Comparison of ENCODE assay signal across 8 cellular contexts in genomic region chr3:45695166-45695565, GRCh38. TPM values are rescaled to one million over a fixed set of nuclear protein-coding genes. Genes with fewer than 3 reads are reported as not detected.
DNase-seq lines count a peak whose midpoint lies in the region; ATAC-seq and TF ChIP-seq lines count a peak whose summit lies in the region.
"Not testable (repeated sequence)": the region's sequence is repeated elsewhere in the genome, so short reads cannot be mapped to it uniquely, and the experiment has no call there.

No MANE protein-coding gene starts in this region.

- ATAC-seq in activated CD8-positive, alpha-beta T cell treated with anti-CD3 and anti-CD28 coated beads for 36 hours; activated naive CD8-positive, alpha-beta T cell treated with anti-CD3 and anti-CD28 coated beads, Interleukin-2, amount 50 U/mL, for 24 hours; stimulated activated effector memory CD8-positive, alpha-beta T cell treated with anti-CD3 and anti-CD28 coated beads, Interleukin-12 subunit alpha, Interleukin-12 subunit beta, amount 100 ng/mL, for 72 hours: not testable (repeated sequence)

- not testable (repeated sequence) for DNase-seq in T-helper 2 cell treated with Interferon-gamma antibody and Interleukin-4, amounts not matched to agents 5 μg/mL and 100 μg/mL, for 36 hours (ENCODE audit: low spot score); activated CD8-positive, alpha-beta T cell treated with anti-CD3 and anti-CD28 coated beads for 36 hours; activated T-helper 2 cell treated with anti-CD3 and anti-CD28 coated beads, Interferon-gamma antibody, Interleukin-2, Interleukin-4, amounts not matched to agents 10 μg/mL and 5 μg/mL and 100 μg/mL, durations not matched to agents 14 hours and 24 hours and 36 hours (ENCODE audit: low spot score); activated naive CD8-positive, alpha-beta T cell treated with anti-CD3 and anti-CD28 coated beads, Interleukin-2, amount 50 U/mL, for 24 hours; immature natural killer cell
- peak in 1 of 2 donors; percentile 41 for DNase-seq in stimulated activated effector memory CD8-positive, alpha-beta T cell treated with anti-CD3 and anti-CD28 coated beads, Interleukin-12 subunit alpha, Interleukin-12 subunit beta, amount 100 ng/mL, for 72 hours (ENCODE audit: low spot score in 2 of 2)

- H3K27me3 ChIP-seq in BLaER1 treated with 17β-estradiol and CSF1 and Interleukin-3, amounts not matched to agents 10 nM and 100 nM, result not testable (repeated sequence)

- H3K4me1 ChIP-seq in BLaER1 treated with 17β-estradiol and CSF1 and Interleukin-3, amounts not matched to agents 10 nM and 100 nM, result peaks cover 46 to 64% (median 49%) of the 10 kb centered on the region in 10 experiments
- not testable (repeated sequence) for H3K4me1 ChIP-seq in HEK293 (ENCODE audit: control insufficient read depth, insufficient read depth, low read length)

- CTCF ChIA-PET in HEK293 (lab: Yijun Ruan, JAX), result not testable (repeated sequence)
- CTCF ChIA-PET in activated CD8-positive, alpha-beta T cell treated with anti-CD3 and anti-CD28 coated beads for 36 hours (lab: Charles Lee), result interaction anchor here (1.2 to 3.6 kb wide), 4 partner anchors 7 to 35 kb away, joined by 3 to 20 read pairs (median 10); no protein-coding TSS in a partner anchor

- POLR2A ChIA-PET in HEK293 (lab: Yijun Ruan, JAX), result not testable (repeated sequence)
- POLR2A ChIA-PET in activated CD8-positive, alpha-beta T cell treated with anti-CD3 and anti-CD28 coated beads for 36 hours (lab: Charles Lee), result interaction anchor here (0.6 to 1.3 kb wide), 4 partner anchors 8 to 383 kb away, joined by 3 to 6 read pairs (median 4); no protein-coding TSS in a partner anchor

- peaks cover 50% of the 10 kb centered on the region for H3K36me3 Mint-ChIP-seq in T-helper 2 cell treated with Interferon-gamma antibody and Interleukin-4, amounts not matched to agents 5 μg/mL and 100 μg/mL, for 36 hours (ENCODE audit: low read depth)
- H3K36me3 Mint-ChIP-seq in activated CD8-positive, alpha-beta T cell treated with anti-CD3 and anti-CD28 coated beads for 36 hours (ENCODE audit: low read depth), result peaks cover 61% of the 10 kb centered on the region
- peaks cover 77% of the 10 kb centered on the region for H3K36me3 Mint-ChIP-seq in activated T-helper 2 cell treated with anti-CD3 and anti-CD28 coated beads, Interferon-gamma antibody, Interleukin-2, Interleukin-4, amounts not matched to agents 10 μg/mL and 5 μg/mL and 100 μg/mL, durations not matched to agents 14 hours and 24 hours and 36 hours (ENCODE audit: low read depth)
- peaks cover 67% of the 10 kb centered on the region for H3K36me3 Mint-ChIP-seq in activated naive CD8-positive, alpha-beta T cell treated with anti-CD3 and anti-CD28 coated beads, Interleukin-2, amount 50 U/mL, for 24 hours (ENCODE audit: low read depth)
- H3K36me3 Mint-ChIP-seq in immature natural killer cell, result peaks cover 8 to 19% (median 12%) of the 10 kb centered on the region in 3 donors
- peaks cover 86% of the 10 kb centered on the region for H3K36me3 Mint-ChIP-seq in stimulated activated effector memory CD8-positive, alpha-beta T cell treated with anti-CD3 and anti-CD28 coated beads, Interleukin-12 subunit alpha, Interleukin-12 subunit beta, amount 100 ng/mL, for 72 hours

- H3K9me3 Mint-ChIP-seq in T-helper 2 cell treated with Interferon-gamma antibody and Interleukin-4, amounts not matched to agents 5 μg/mL and 100 μg/mL, for 36 hours; activated CD8-positive, alpha-beta T cell treated with anti-CD3 and anti-CD28 coated beads for 36 hours; activated T-helper 2 cell treated with anti-CD3 and anti-CD28 coated beads, Interferon-gamma antibody, Interleukin-2, Interleukin-4, amounts not matched to agents 10 μg/mL and 5 μg/mL and 100 μg/mL, durations not matched to agents 14 hours and 24 hours and 36 hours; activated naive CD8-positive, alpha-beta T cell treated with anti-CD3 and anti-CD28 coated beads, Interleukin-2, amount 50 U/mL, for 24 hours; immature natural killer cell; stimulated activated effector memory CD8-positive, alpha-beta T cell treated with anti-CD3 and anti-CD28 coated beads, Interleukin-12 subunit alpha, Interleukin-12 subunit beta, amount 100 ng/mL, for 72 hours: not testable (repeated sequence)

- H3K9ac ChIP-seq in BLaER1 treated with 17β-estradiol and CSF1 and Interleukin-3, amounts not matched to agents 10 nM and 100 nM, result not testable (repeated sequence)

- H3K9me3 ChIP-seq in BLaER1 treated with 17β-estradiol and CSF1 and Interleukin-3, amounts not matched to agents 10 nM and 100 nM (replicated peaks in 1 of 11); HEK293 (ENCODE audit: control insufficient read depth, insufficient read depth, low read depth, low read length): not testable (repeated sequence)

- intact Hi-C loops in activated CD8-positive, alpha-beta T cell treated with anti-CD3 and anti-CD28 coated beads for 36 hours (cut with micrococcal nuclease), result loop anchor here (10.0 kb wide), 1 partner anchor 220 kb away; no protein-coding TSS in a partner anchor
- intact Hi-C loops in activated T-helper 2 cell treated with anti-CD3 and anti-CD28 coated beads, Interferon-gamma antibody, Interleukin-2, Interleukin-4, amounts not matched to agents 10 μg/mL and 5 μg/mL and 100 μg/mL, durations not matched to agents 14 hours and 24 hours and 36 hours (cut with micrococcal nuclease), result loop anchor here (10.0 kb wide), 2 partner anchors 590 to 600 kb away; no protein-coding TSS in a partner anchor

- not testable (repeated sequence) for H3K4me3 ChIP-seq in BLaER1 treated with 17β-estradiol and CSF1 and Interleukin-3, amounts not matched to agents 10 nM and 100 nM; HEK293 (ENCODE audit: low read depth, low read length)

- H4K20me1 ChIP-seq in BLaER1 treated with 17β-estradiol and CSF1 and Interleukin-3, amounts not matched to agents 10 nM and 100 nM, result peaks cover 54 to 99% (median 86%) of the 10 kb centered on the region in 11 experiments; a peak in 20 of 22 replicates

- H3K36me3 ChIP-seq in BLaER1 treated with 17β-estradiol and CSF1 and Interleukin-3, amounts not matched to agents 10 nM and 100 nM, result peaks cover 29 to 73% (median 66%) of the 10 kb centered on the region in 11 experiments
- H3K36me3 ChIP-seq in HEK293 (ENCODE audit: control insufficient read depth in 2 of 2, insufficient read depth in 1 of 2, low read length in 2 of 2), result peaks cover 0 to 30% of the 10 kb centered on the region in 2 experiments; a peak in 1 of 3 replicates

- peak overlapping the region; percentile 97 for H3K27ac Mint-ChIP-seq in T-helper 2 cell treated with Interferon-gamma antibody and Interleukin-4, amounts not matched to agents 5 μg/mL and 100 μg/mL, for 36 hours
- H3K27ac Mint-ChIP-seq in activated CD8-positive, alpha-beta T cell treated with anti-CD3 and anti-CD28 coated beads for 36 hours, result peak overlapping the region; percentile 95
- peak overlapping the region; percentile 94 for H3K27ac Mint-ChIP-seq in activated T-helper 2 cell treated with anti-CD3 and anti-CD28 coated beads, Interferon-gamma antibody, Interleukin-2, Interleukin-4, amounts not matched to agents 10 μg/mL and 5 μg/mL and 100 μg/mL, durations not matched to agents 14 hours and 24 hours and 36 hours
- peak overlapping the region; percentile 100 for H3K27ac Mint-ChIP-seq in activated naive CD8-positive, alpha-beta T cell treated with anti-CD3 and anti-CD28 coated beads, Interleukin-2, amount 50 U/mL, for 24 hours
- H3K27ac Mint-ChIP-seq in immature natural killer cell, result peak overlapping the region; percentile 92 to 99 (median 96)
- peak overlapping the region; percentile 82 for H3K27ac Mint-ChIP-seq in stimulated activated effector memory CD8-positive, alpha-beta T cell treated with anti-CD3 and anti-CD28 coated beads, Interleukin-12 subunit alpha, Interleukin-12 subunit beta, amount 100 ng/mL, for 72 hours

- H3K4me1 Mint-ChIP-seq in T-helper 2 cell treated with Interferon-gamma antibody and Interleukin-4, amounts not matched to agents 5 μg/mL and 100 μg/mL, for 36 hours (ENCODE audit: low read depth), result peaks cover 60% of the 10 kb centered on the region
- peaks cover 71% of the 10 kb centered on the region for H3K4me1 Mint-ChIP-seq in activated CD8-positive, alpha-beta T cell treated with anti-CD3 and anti-CD28 coated beads for 36 hours (ENCODE audit: low read depth)
- peaks cover 61% of the 10 kb centered on the region for H3K4me1 Mint-ChIP-seq in activated T-helper 2 cell treated with anti-CD3 and anti-CD28 coated beads, Interferon-gamma antibody, Interleukin-2, Interleukin-4, amounts not matched to agents 10 μg/mL and 5 μg/mL and 100 μg/mL, durations not matched to agents 14 hours and 24 hours and 36 hours (ENCODE audit: low read depth)
- H3K4me1 Mint-ChIP-seq in activated naive CD8-positive, alpha-beta T cell treated with anti-CD3 and anti-CD28 coated beads, Interleukin-2, amount 50 U/mL, for 24 hours, result peaks cover 87% of the 10 kb centered on the region
- H3K4me1 Mint-ChIP-seq in immature natural killer cell, result peaks cover 87 to 98% of the 10 kb centered on the region in 2 donors
- H3K4me1 Mint-ChIP-seq in stimulated activated effector memory CD8-positive, alpha-beta T cell treated with anti-CD3 and anti-CD28 coated beads, Interleukin-12 subunit alpha, Interleukin-12 subunit beta, amount 100 ng/mL, for 72 hours, result peaks cover 81% of the 10 kb centered on the region

- TF ChIP-seq CTCF in HEK293 (tag by site-specific recombination; IDR thresholded peaks at IDR 0.05); activated CD8-positive, alpha-beta T cell treated with anti-CD3 and anti-CD28 coated beads for 36 hours (IDR thresholded peaks at IDR 0.05): not testable (repeated sequence)

- peak overlapping the region; percentile 81 for H3K4me3 Mint-ChIP-seq in T-helper 2 cell treated with Interferon-gamma antibody and Interleukin-4, amounts not matched to agents 5 μg/mL and 100 μg/mL, for 36 hours
- H3K4me3 Mint-ChIP-seq in activated CD8-positive, alpha-beta T cell treated with anti-CD3 and anti-CD28 coated beads for 36 hours, result peak overlapping the region; percentile 69
- peak overlapping the region; percentile 74 for H3K4me3 Mint-ChIP-seq in activated T-helper 2 cell treated with anti-CD3 and anti-CD28 coated beads, Interferon-gamma antibody, Interleukin-2, Interleukin-4, amounts not matched to agents 10 μg/mL and 5 μg/mL and 100 μg/mL, durations not matched to agents 14 hours and 24 hours and 36 hours (ENCODE audit: low read depth)
- H3K4me3 Mint-ChIP-seq in activated naive CD8-positive, alpha-beta T cell treated with anti-CD3 and anti-CD28 coated beads, Interleukin-2, amount 50 U/mL, for 24 hours, result peak overlapping the region; percentile 64
- H3K4me3 Mint-ChIP-seq in immature natural killer cell, result peak overlapping the region; percentile 72 to 84 (median 76)
- H3K4me3 Mint-ChIP-seq in stimulated activated effector memory CD8-positive, alpha-beta T cell treated with anti-CD3 and anti-CD28 coated beads, Interleukin-12 subunit alpha, Interleukin-12 subunit beta, amount 100 ng/mL, for 72 hours, result peak overlapping the region; percentile 71

- H3K27ac ChIP-seq in BLaER1 treated with 17β-estradiol and CSF1 and Interleukin-3, amounts not matched to agents 10 nM and 100 nM, result 0 out of 22 replicates have a peak overlapping the region, but pooled peaks of 1 of the 11 experiments have one; percentile 44
- H3K27ac ChIP-seq in HEK293 (ENCODE audit: extremely low read depth, low read depth, low read length), result not testable (repeated sequence)

- H3K4me2 ChIP-seq in BLaER1 treated with 17β-estradiol and CSF1 and Interleukin-3, amounts not matched to agents 10 nM and 100 nM, result peak overlapping the region in 6 of 11 experiments; percentile 71 to 96 (median 85); a peak in 11 of 22 replicates

- H3K27me3 Mint-ChIP-seq in T-helper 2 cell treated with Interferon-gamma antibody and Interleukin-4, amounts not matched to agents 5 μg/mL and 100 μg/mL, for 36 hours (ENCODE audit: low read depth); activated CD8-positive, alpha-beta T cell treated with anti-CD3 and anti-CD28 coated beads for 36 hours; activated T-helper 2 cell treated with anti-CD3 and anti-CD28 coated beads, Interferon-gamma antibody, Interleukin-2, Interleukin-4, amounts not matched to agents 10 μg/mL and 5 μg/mL and 100 μg/mL, durations not matched to agents 14 hours and 24 hours and 36 hours (ENCODE audit: low read depth); activated naive CD8-positive, alpha-beta T cell treated with anti-CD3 and anti-CD28 coated beads, Interleukin-2, amount 50 U/mL, for 24 hours; immature natural killer cell (ENCODE audit: low read depth in 3 of 3): not testable (repeated sequence)

RNA-seq across cellular contexts. Expression of gene SACM1L, which starts 6.0 kb away (rescaled TPM):
- total RNA-seq in activated CD8-positive, alpha-beta T cell treated with anti-CD3 and anti-CD28 coated beads for 36 hours, result 10 to 100 TPM; 52.6 to 56.0 TPM
- total RNA-seq in activated T-helper 2 cell treated with anti-CD3 and anti-CD28 coated beads, Interferon-gamma antibody, Interleukin-2, Interleukin-4, amounts not matched to agents 10 μg/mL and 5 μg/mL and 100 μg/mL, durations not matched to agents 14 hours and 24 hours and 36 hours, result 105 and 107 TPM in 2 replicates
- polyA plus RNA-seq in immature natural killer cell, result 10 to 100 TPM; 29.8 to 67.9 (median 33.8) TPM
